8 cellular contexts compared by ENCODE assay signal in genomic region chr6:87588756-87589407, GRCh38.
DNase-seq lines count a peak whose midpoint lies in the region; ATAC-seq and TF ChIP-seq lines count a peak whose summit lies in the region.

No MANE protein-coding gene starts in this region.

- H3K4me3 ChIP-seq in fibroblast of pulmonary artery (replicated peaks; ENCODE audit: low read depth, low read length) (peak overlapping the region; percentile 85), retinal pigment epithelial cell (ENCODE audit: low read length) (peak overlapping the region; percentile 82)

- no peak for TF ChIP-seq CTCF in fibroblast of pulmonary artery (IDR thresholded peaks at IDR 0.05; ENCODE audit: low read length, missing control alignments)
- no peak for TF ChIP-seq CTCF in retinal pigment epithelial cell (conservative IDR thresholded peaks at IDR 0.05; ENCODE audit: low read depth, low read length)

- DNase-seq in GM04504 (ENCODE audit: low read depth) (peak; percentile 18), fibroblast of pulmonary artery (ENCODE audit: low read depth) (no peak), retinal pigment epithelial cell (ENCODE audit: low read depth) (no peak), activated gamma-delta T cell treated with Interleukin-2 at 50 U/mL for 16 hours (no peak)

- ATAC-seq in SK-N-SH treated with all-trans-retinoic acid at 6 μM for 48 hours (peak; percentile 3; the same call in 1 of the 3 replicates), GM21528 (IDR thresholded peaks at IDR 0.05; ENCODE audit: low FRiP score, unreplicated experiment) (no peak), GM19467 (IDR thresholded peaks at IDR 0.05; ENCODE audit: unreplicated experiment) (no peak), HG02610 (IDR thresholded peaks at IDR 0.05; ENCODE audit: unreplicated experiment) (no peak)

TF ChIP-seq in SK-N-SH treated with all-trans-retinoic acid at 6 μM for 48 hours, 23 proteins besides CTCF, POLR2A, EP300 and RAD21:
- TF ChIP-seq ZFP3 (CRISPR knock-in tag; IDR thresholded peaks at IDR 0.05) (no peak), ISL1 (CRISPR knock-in tag; IDR thresholded peaks at IDR 0.05) (no peak), CSDC2 (CRISPR knock-in tag; IDR thresholded peaks at IDR 0.05) (no peak), ZNF565 (CRISPR knock-in tag; conservative IDR thresholded peaks at IDR 0.05; ENCODE audit: low read depth) (no peak), ZC3H10 (CRISPR knock-in tag; IDR thresholded peaks at IDR 0.05) (no peak), BACH2 (CRISPR knock-in tag; IDR thresholded peaks at IDR 0.05; ENCODE audit: borderline replicate concordance) (no peak), ESRRG (CRISPR knock-in tag; IDR thresholded peaks at IDR 0.05) (no peak), TOX (CRISPR knock-in tag; IDR thresholded peaks at IDR 0.05; ENCODE audit: borderline replicate concordance) (no peak), PPARA (CRISPR knock-in tag; IDR thresholded peaks at IDR 0.05; ENCODE audit: borderline replicate concordance) (no peak), RARB (CRISPR knock-in tag; IDR thresholded peaks at IDR 0.05) (no peak), GLIS3 (CRISPR knock-in tag; IDR thresholded peaks at IDR 0.05) (no peak), TSHZ2 (CRISPR knock-in tag; IDR thresholded peaks at IDR 0.05) (no peak), CREB5 (CRISPR knock-in tag; IDR thresholded peaks at IDR 0.05; ENCODE audit: low read depth) (no peak), ARNTL (CRISPR knock-in tag; IDR thresholded peaks at IDR 0.05; ENCODE audit: borderline replicate concordance, low read depth) (no peak), ZNF70 (CRISPR knock-in tag; IDR thresholded peaks at IDR 0.05) (no peak), SNAI2 (CRISPR knock-in tag; IDR thresholded peaks at IDR 0.05) (no peak), OSR1 (CRISPR knock-in tag; IDR thresholded peaks at IDR 0.05) (no peak)
